8 cellular contexts compared by ENCODE assay signal in genomic region chr1:94713472-94714141, GRCh38.
A peak's percentile ranks its signal among the peaks of the same experiment; 100 is the strongest.
DNase-seq lines count a peak whose midpoint lies in the region; ATAC-seq and TF ChIP-seq lines count a peak whose summit lies in the region.

No MANE protein-coding gene starts in this region.

- no peaks in the 10 kb centered on the region for H3K27me3 Mint-ChIP-seq in Calu3 (ENCODE audit: unreplicated experiment)
- H3K27me3 Mint-ChIP-seq in CD8-positive, alpha-beta memory T cell = peaks cover 5 to 9% of the 10 kb centered on the region in 2 donors

- H2AFZ ChIP-seq in hepatocyte = no peak overlapping the region

- WGBS in hepatocyte (ENCODE audit: low lambda C conversion rate, missing lambda C conversion rate) = 34% methylated on average over 7 of the region's 7 CpGs

- no peaks in the 10 kb centered on the region for H4K20me1 ChIP-seq in hepatocyte (ENCODE audit: insufficient read depth, poor library complexity, severe bottlenecking)

- DNase-seq in Calu3 (peak; percentile 86), HPDE6-E6E7 (ENCODE audit: extremely low spot score) (peak; percentile 96), UCSD-AML1 (lab: John Stamatoyannopoulos, UW; ENCODE audit: unreplicated experiment) (peak; percentile 65), hepatocyte (ENCODE audit: low spot score) (peak; percentile 94)
- DNase-seq in stimulated activated effector memory CD8-positive, alpha-beta T cell treated with anti-CD3 and anti-CD28 coated beads, Interleukin-12 subunit alpha, Interleukin-12 subunit beta, amount 100 ng/mL, for 72 hours (ENCODE audit: low spot score in 2 of 2) = no peak
- DNase-seq in effector CD4-positive, alpha-beta T cell = no peak
- no peak for DNase-seq in CD8-positive, alpha-beta memory T cell

- intact Hi-C loops in Calu3 (cut with micrococcal nuclease; ENCODE audit: unreplicated experiment) = no loop called here

- H3K9me3 ChIP-seq in hepatocyte (ENCODE audit: low read depth) = no peaks in the 10 kb centered on the region
- H3K9me3 ChIP-seq in CD8-positive, alpha-beta memory T cell (ENCODE audit: low read length) = no peaks in the 10 kb centered on the region

- H3K9me3 Mint-ChIP-seq in Calu3 (ENCODE audit: low read depth, unreplicated experiment) = no peaks in the 10 kb centered on the region
- H3K9me3 Mint-ChIP-seq in stimulated activated effector memory CD8-positive, alpha-beta T cell treated with anti-CD3 and anti-CD28 coated beads, Interleukin-12 subunit alpha, Interleukin-12 subunit beta, amount 100 ng/mL, for 72 hours = no peaks in the 10 kb centered on the region
- H3K9me3 Mint-ChIP-seq in CD8-positive, alpha-beta memory T cell = peaks cover 0 to 2% (median 0%) of the 10 kb centered on the region in 5 donors

- POLR2A ChIA-PET in CD8-positive, alpha-beta memory T cell (lab: Charles Lee) = no interaction called here

- no peaks in the 10 kb centered on the region for H3K36me3 ChIP-seq in hepatocyte (replicated peaks; ENCODE audit: insufficient read depth, low read depth)
- H3K36me3 ChIP-seq in CD8-positive, alpha-beta memory T cell (ENCODE audit: insufficient read depth, low read length) = no peaks in the 10 kb centered on the region

- CTCF ChIA-PET in Calu3 (lab: Charles Lee) = interaction anchor here (0.6 to 1.6 kb wide), 4 partner anchors 14 to 89 kb away, joined by 3 to 5 read pairs (median 4); no protein-coding TSS in a partner anchor
- CTCF ChIA-PET in CD8-positive, alpha-beta memory T cell (lab: Charles Lee) = no interaction called here

- H3K4me2 ChIP-seq in hepatocyte = no peak overlapping the region

- BruUV-seq in Calu3 (replicated peaks; lab: Mats Ljungman, UMichigan) = no TSS peak

- no peak overlapping the region for H3K4me3 Mint-ChIP-seq in Calu3 (ENCODE audit: low read depth, unreplicated experiment)
- H3K4me3 Mint-ChIP-seq in stimulated activated effector memory CD8-positive, alpha-beta T cell treated with anti-CD3 and anti-CD28 coated beads, Interleukin-12 subunit alpha, Interleukin-12 subunit beta, amount 100 ng/mL, for 72 hours = no peak overlapping the region
- no peak overlapping the region for H3K4me3 Mint-ChIP-seq in CD8-positive, alpha-beta memory T cell

- peak overlapping the region; percentile 89 for H3K27ac ChIP-seq in hepatocyte
- no peak overlapping the region for H3K27ac ChIP-seq in CD8-positive, alpha-beta memory T cell (ENCODE audit: low read depth, low read length)

- no peak overlapping the region for H3K4me3 ChIP-seq in hepatocyte
- H3K4me3 ChIP-seq in CD8-positive, alpha-beta memory T cell (ENCODE audit: low read length) = no peak overlapping the region

- H3K27ac Mint-ChIP-seq in Calu3 (ENCODE audit: unreplicated experiment) = peak overlapping the region; percentile 68
- no peak overlapping the region for H3K27ac Mint-ChIP-seq in stimulated activated effector memory CD8-positive, alpha-beta T cell treated with anti-CD3 and anti-CD28 coated beads, Interleukin-12 subunit alpha, Interleukin-12 subunit beta, amount 100 ng/mL, for 72 hours
- peak overlapping the region in 1 of 8 donors; percentile 35 for H3K27ac Mint-ChIP-seq in CD8-positive, alpha-beta memory T cell

- TF ChIP-seq CTCF in Calu3 (IDR thresholded peaks at IDR 0.05; ENCODE audit: unreplicated experiment) (no peak), hepatocyte (IDR thresholded peaks at IDR 0.05; ENCODE audit: poor library complexity) (no peak)

- H3K79me2 ChIP-seq in hepatocyte = no peaks in the 10 kb centered on the region

- H3K27me3 ChIP-seq in hepatocyte = no peaks in the 10 kb centered on the region
- no peaks in the 10 kb centered on the region for H3K27me3 ChIP-seq in CD8-positive, alpha-beta memory T cell (ENCODE audit: insufficient read depth, low read length, poor library complexity, severe bottlenecking)

- H3K4me1 Mint-ChIP-seq in Calu3 (ENCODE audit: low read depth, unreplicated experiment) = peaks cover 24% of the 10 kb centered on the region
- H3K4me1 Mint-ChIP-seq in stimulated activated effector memory CD8-positive, alpha-beta T cell treated with anti-CD3 and anti-CD28 coated beads, Interleukin-12 subunit alpha, Interleukin-12 subunit beta, amount 100 ng/mL, for 72 hours = no peaks in the 10 kb centered on the region
- H3K4me1 Mint-ChIP-seq in CD8-positive, alpha-beta memory T cell = no peaks in the 10 kb centered on the region

- H3K4me1 ChIP-seq in hepatocyte (ENCODE audit: insufficient read depth) = peaks cover 13% of the 10 kb centered on the region
- no peaks in the 10 kb centered on the region for H3K4me1 ChIP-seq in CD8-positive, alpha-beta memory T cell (ENCODE audit: insufficient read depth, low read length)

- peak; percentile 90 for ATAC-seq in GM21390 (IDR thresholded peaks at IDR 0.05; ENCODE audit: unreplicated experiment)
- ATAC-seq in stimulated activated effector memory CD8-positive, alpha-beta T cell treated with anti-CD3 and anti-CD28 coated beads, Interleukin-12 subunit alpha, Interleukin-12 subunit beta, amount 100 ng/mL, for 72 hours = peak; percentile 68

- H3K36me3 Mint-ChIP-seq in Calu3 (ENCODE audit: insufficient read depth, unreplicated experiment) = peaks cover 8% of the 10 kb centered on the region
- H3K36me3 Mint-ChIP-seq in stimulated activated effector memory CD8-positive, alpha-beta T cell treated with anti-CD3 and anti-CD28 coated beads, Interleukin-12 subunit alpha, Interleukin-12 subunit beta, amount 100 ng/mL, for 72 hours = no peaks in the 10 kb centered on the region
- H3K36me3 Mint-ChIP-seq in CD8-positive, alpha-beta memory T cell = no peaks in the 10 kb centered on the region

- no peaks in the 10 kb centered on the region for H3K9me2 ChIP-seq in hepatocyte (replicated peaks; ENCODE audit: insufficient read depth)

Comparison
In these comparisons a context has a peak if more than half of its experiments do, and no peak if none do; other contexts are left out.
1. DNase-seq: peak in Calu3 (single experiment), HPDE6-E6E7 (single experiment), UCSD-AML1 (single experiment) and hepatocyte (single experiment); none in stimulated activated effector memory CD8-positive, alpha-beta T cell treated with anti-CD3 and anti-CD28 coated beads, Interleukin-12 subunit alpha, Interleukin-12 subunit beta, amount 100 ng/mL, for 72 hours (0 of 2), effector CD4-positive, alpha-beta T cell (single experiment) and CD8-positive, alpha-beta memory T cell (0 of 5).